In the genomic region with DNA sequence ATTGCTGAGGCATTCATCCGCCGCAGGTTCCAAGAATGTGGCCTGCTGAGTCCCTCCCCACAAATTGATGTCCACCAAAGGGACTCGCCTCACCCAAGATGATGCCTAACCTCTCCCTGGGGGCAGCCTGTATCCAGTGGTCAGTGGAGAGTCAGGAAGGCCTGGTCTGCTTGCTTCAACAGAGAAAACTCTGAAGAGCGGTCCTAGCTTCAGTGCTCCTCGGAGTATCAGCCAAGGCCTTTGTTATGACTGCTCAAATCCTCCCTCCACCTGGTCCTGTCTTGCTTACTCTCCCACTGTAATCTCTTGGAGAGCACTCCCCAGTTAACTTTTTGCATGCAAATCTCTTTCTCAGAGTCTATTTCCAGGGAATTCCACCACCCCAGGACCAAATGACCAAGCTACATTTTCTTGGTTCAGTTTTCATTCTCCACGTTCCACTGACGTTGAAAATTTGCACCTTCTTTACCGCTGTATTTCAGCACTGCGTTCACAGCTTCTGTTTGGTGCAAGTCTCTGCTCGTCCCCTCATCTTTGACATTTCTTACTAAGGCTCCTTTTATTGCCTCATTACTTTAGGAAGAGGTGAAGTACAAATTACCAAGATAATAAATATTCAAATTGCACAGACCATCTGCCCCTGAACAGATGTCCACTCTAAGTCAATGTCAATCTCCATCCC, we compare ENCODE assay signal across 9 cellular contexts. TPM values are rescaled to one million over a fixed set of nuclear protein-coding genes. Genes with fewer than 3 reads are reported as not detected.
DNase-seq lines count a peak whose midpoint lies in the region; ATAC-seq lines count a peak whose summit lies in the region.
"Had no signal": no experiment of that assay in that cellular context is flagged by ENCODE, and none has a peak within 500 bp of the region (broad histone marks: within the 10 kb centered on the region; RNA-seq: fewer than 3 reads in every experiment).

No MANE protein-coding gene starts in this region.

- DNase-seq in NCI-H82 (lab: John Stamatoyannopoulos, UW) (peak; percentile 4), NCI-H82 treated with DMSO at 0.1 percent for 48 hours (lab: John Stamatoyannopoulos, UW; ENCODE audit: unreplicated experiment) (no peak), HT1080 (ENCODE audit: low read depth) (peak; percentile 23), NCI-H2107 (lab: John Stamatoyannopoulos, UW) (no peak)
- no peak for DNase-seq in activated naive CD8-positive, alpha-beta T cell treated with anti-CD3 and anti-CD28 coated beads, Interleukin-2, amount 10 ng/mL, durations not matched to agents 7 days and 5 days
- no peak for DNase-seq in naive thymus-derived CD4-positive, alpha-beta T cell

- no peaks in the 10 kb centered on the region for H3K36me3 ChIP-seq in naive thymus-derived CD4-positive, alpha-beta T cell (ENCODE audit: control insufficient read depth in 2 of 3, insufficient read depth in 3 of 3, low read length in 3 of 3)

- no peaks in the 10 kb centered on the region for H3K27me3 ChIP-seq in naive thymus-derived CD4-positive, alpha-beta T cell (ENCODE audit: control insufficient read depth in 2 of 2, insufficient read depth in 2 of 2, low read length in 2 of 2)

- H3K4me1 Mint-ChIP-seq in activated naive CD8-positive, alpha-beta T cell treated with anti-CD3 and anti-CD28 coated beads, Interleukin-2, amount 10 ng/mL, durations not matched to agents 7 days and 5 days: peaks cover 43% of the 10 kb centered on the region
- peaks cover 49 to 96% (median 89%) of the 10 kb centered on the region in 7 donors for H3K4me1 Mint-ChIP-seq in naive thymus-derived CD4-positive, alpha-beta T cell

- peak overlapping the region; percentile 77 for H3K27ac Mint-ChIP-seq in activated naive CD8-positive, alpha-beta T cell treated with anti-CD3 and anti-CD28 coated beads, Interleukin-2, amount 10 ng/mL, durations not matched to agents 7 days and 5 days
- peak overlapping the region; percentile 93 to 99 (median 98) for H3K27ac Mint-ChIP-seq in naive thymus-derived CD4-positive, alpha-beta T cell

- POLR2A ChIA-PET in activated naive CD8-positive, alpha-beta T cell treated with anti-CD3 and anti-CD28 coated beads, Interleukin-2, amount 10 ng/mL, durations not matched to agents 7 days and 5 days (lab: Charles Lee): interaction anchor here (1.2 to 2.8 kb wide), 11 partner anchors 10 to 47 kb away, joined by 4 to 45 read pairs (median 7); a partner anchor contains a TSS
- POLR2A ChIA-PET in naive thymus-derived CD4-positive, alpha-beta T cell (lab: Charles Lee): interaction anchor here (0.5 to 22.8 kb wide), 12 partner anchors 7 to 56 kb away, joined by 3 to 304 read pairs (median 5); no protein-coding TSS in a partner anchor

- no peak overlapping the region for H3K4me3 ChIP-seq in naive thymus-derived CD4-positive, alpha-beta T cell (ENCODE audit: low read length)

- H3K9me3 Mint-ChIP-seq in activated naive CD8-positive, alpha-beta T cell treated with anti-CD3 and anti-CD28 coated beads, Interleukin-2, amount 10 ng/mL, durations not matched to agents 7 days and 5 days: no peaks in the 10 kb centered on the region
- H3K9me3 Mint-ChIP-seq in naive thymus-derived CD4-positive, alpha-beta T cell: peaks cover 0 to 1% (median 0%) of the 10 kb centered on the region in 11 donors

- H3K27ac ChIP-seq in naive thymus-derived CD4-positive, alpha-beta T cell (ENCODE audit: low read depth, low read length): peak overlapping the region; percentile 81
- H3K27ac ChIP-seq: 22Rv1 had no signal

- H3K9me3 ChIP-seq in naive thymus-derived CD4-positive, alpha-beta T cell (ENCODE audit: control insufficient read depth in 2 of 3, low read length in 3 of 3): no peaks in the 10 kb centered on the region

- ATAC-seq in activated naive CD8-positive, alpha-beta T cell treated with anti-CD3 and anti-CD28 coated beads, Interleukin-2, amount 10 ng/mL, durations not matched to agents 7 days and 5 days (ENCODE audit: low read depth): peak; percentile 7
- ATAC-seq in naive thymus-derived CD4-positive, alpha-beta T cell: peak; percentile 10
- no peak for ATAC-seq in HG02938 (IDR thresholded peaks at IDR 0.05; ENCODE audit: unreplicated experiment)
- no peak for ATAC-seq in GM19455 (IDR thresholded peaks at IDR 0.05; ENCODE audit: unreplicated experiment)

- H3K36me3 Mint-ChIP-seq in activated naive CD8-positive, alpha-beta T cell treated with anti-CD3 and anti-CD28 coated beads, Interleukin-2, amount 10 ng/mL, durations not matched to agents 7 days and 5 days: peaks cover 27% of the 10 kb centered on the region
- peaks cover 0 to 31% (median 12%) of the 10 kb centered on the region in 5 donors for H3K36me3 Mint-ChIP-seq in naive thymus-derived CD4-positive, alpha-beta T cell

- H3K4me3 Mint-ChIP-seq in activated naive CD8-positive, alpha-beta T cell treated with anti-CD3 and anti-CD28 coated beads, Interleukin-2, amount 10 ng/mL, durations not matched to agents 7 days and 5 days: peak overlapping the region; percentile 41
- peak overlapping the region; percentile 56 to 78 (median 68) for H3K4me3 Mint-ChIP-seq in naive thymus-derived CD4-positive, alpha-beta T cell

- CTCF ChIA-PET in naive thymus-derived CD4-positive, alpha-beta T cell (lab: Charles Lee): interaction anchor here (0.8 to 3.6 kb wide), 12 partner anchors 9 to 236 kb away, joined by 3 to 23 read pairs (median 6); no protein-coding TSS in a partner anchor

- intact Hi-C loops in naive thymus-derived CD4-positive, alpha-beta T cell (cut with micrococcal nuclease): loop anchor here (1.0 to 5.0 kb wide), 7 partner anchors 10 to 46 kb away; no protein-coding TSS in a partner anchor

- H3K27me3 Mint-ChIP-seq in activated naive CD8-positive, alpha-beta T cell treated with anti-CD3 and anti-CD28 coated beads, Interleukin-2, amount 10 ng/mL, durations not matched to agents 7 days and 5 days: no peaks in the 10 kb centered on the region
- H3K27me3 Mint-ChIP-seq in naive thymus-derived CD4-positive, alpha-beta T cell: no peaks in the 10 kb centered on the region

- H3K4me1 ChIP-seq in naive thymus-derived CD4-positive, alpha-beta T cell (ENCODE audit: control insufficient read depth in 2 of 2, insufficient read depth in 2 of 2, low read length in 2 of 2): peaks cover 17 to 58% of the 10 kb centered on the region in 2 donors

RNA-seq across cellular contexts. Expression of a gene that starts 22.3 kb away (rescaled TPM):
- total RNA-seq in HT1080 (2014; rRNA removed; shearing (Covaris generic)): 39.2 and 57.9 TPM in 2 replicates
- polyA plus RNA-seq in HT1080 (2015; cell fraction: cytosol; rRNA removed): 146 and 165 TPM in 2 replicates
- 79.1 and 84.8 TPM in 2 replicates for polyA plus RNA-seq in HT1080 (2015; cell fraction: nucleus; rRNA removed)
- 10 to 100 TPM; 45.3 to 49.0 TPM for total RNA-seq in activated naive CD8-positive, alpha-beta T cell treated with anti-CD3 and anti-CD28 coated beads, Interleukin-2, amount 10 ng/mL, durations not matched to agents 7 days and 5 days
- 10 to 100 TPM; 38.6 to 60.1 (median 49.5) TPM for total RNA-seq in naive thymus-derived CD4-positive, alpha-beta T cell
- 100 to 1,000 TPM in 1 of 2 donors, 10 to 100 TPM in 1; 87.7 to 157 TPM for polyA plus RNA-seq in naive thymus-derived CD4-positive, alpha-beta T cell

Comparison
In these comparisons a context has a peak if more than half of its experiments do, and no peak if none do; other contexts are left out.
1. DNase-seq: peak in NCI-H82 (single experiment) and HT1080 (single experiment); none in NCI-H82 treated with DMSO at 0.1 percent for 48 hours (single experiment), activated naive CD8-positive, alpha-beta T cell treated with anti-CD3 and anti-CD28 coated beads, Interleukin-2, amount 10 ng/mL, durations not matched to agents 7 days and 5 days (single experiment), naive thymus-derived CD4-positive, alpha-beta T cell (0 of 9) and NCI-H2107 (single experiment).
2. ATAC-seq: peak in activated naive CD8-positive, alpha-beta T cell treated with anti-CD3 and anti-CD28 coated beads, Interleukin-2, amount 10 ng/mL, durations not matched to agents 7 days and 5 days (single experiment) and naive thymus-derived CD4-positive, alpha-beta T cell (single experiment); none in HG02938 (single experiment) and GM19455 (single experiment).